Comparison of ENCODE assay signal across 1 cellular context in the genomic region with DNA sequence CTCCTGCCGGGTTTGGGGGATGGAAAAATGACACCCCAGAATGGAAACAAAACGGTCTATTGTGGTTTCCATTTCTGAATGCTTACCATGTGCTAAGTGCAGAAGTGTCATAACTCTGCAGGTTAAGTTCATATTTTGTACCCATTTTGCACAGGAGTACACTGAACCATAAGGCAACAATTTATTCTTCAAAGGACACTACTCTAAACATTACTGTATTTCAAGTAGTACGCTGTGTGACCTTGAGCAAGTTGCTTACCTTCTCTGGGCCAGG.
TF ChIP-seq lines count a peak whose summit lies in the region.

No MANE protein-coding gene starts in this region.

TF ChIP-seq in endothelial cell of umbilical vein, 7 proteins besides CTCF, POLR2A, EP300 and RAD21 (continued from another document):
- TF ChIP-seq MYC (IDR thresholded peaks at IDR 0.05; ENCODE audit: low read depth, low read length) = no peak
- TF ChIP-seq, protein P1, sequence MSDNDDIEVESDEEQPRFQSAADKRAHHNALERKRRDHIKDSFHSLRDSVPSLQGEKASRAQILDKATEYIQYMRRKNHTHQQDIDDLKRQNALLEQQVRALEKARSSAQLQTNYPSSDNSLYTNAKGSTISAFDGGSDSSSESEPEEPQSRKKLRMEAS (IDR thresholded peaks at IDR 0.05; ENCODE audit: insufficient read depth, insufficient read length) = no peak
- no peak for TF ChIP-seq FOS (IDR thresholded peaks at IDR 0.05; ENCODE audit: borderline replicate concordance, insufficient read depth, low read length)
- TF ChIP-seq GATA2 (IDR thresholded peaks at IDR 0.05; ENCODE audit: insufficient read depth, insufficient read length, low read depth, low read length) = no peak
- TF ChIP-seq EZH2 (IDR thresholded peaks at IDR 0.05; ENCODE audit: borderline replicate concordance, low read depth, low read length, severe bottlenecking) = no peak
- TF ChIP-seq POLR2AphosphoS5 (IDR thresholded peaks at IDR 0.05; ENCODE audit: insufficient read depth, low read depth, low read length) = no peak
